In the genomic region with DNA sequence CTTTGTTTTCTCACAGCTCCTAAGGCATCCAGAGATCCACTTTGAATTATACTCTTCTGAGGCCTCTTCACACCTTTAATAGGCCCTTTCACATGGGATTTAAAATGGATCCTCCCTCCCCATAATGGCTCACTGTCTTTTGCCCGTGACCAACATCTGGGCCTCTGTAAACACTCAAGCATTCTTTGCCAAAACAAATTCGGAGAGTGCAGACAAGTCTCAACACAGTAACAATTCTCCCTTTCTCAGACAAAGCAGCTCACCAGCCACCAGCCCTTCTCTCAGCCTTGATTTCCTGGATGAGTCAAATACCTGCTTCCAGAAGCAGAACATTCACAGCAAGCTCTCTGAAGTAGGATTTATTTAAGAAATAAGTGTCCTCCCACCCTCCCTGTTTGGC, we compare ENCODE assay signal across 1 cellular context.
TF ChIP-seq lines count a peak whose summit lies in the region.

No MANE protein-coding gene starts in this region.

TF ChIP-seq in GM23338, 12 proteins besides CTCF, POLR2A, EP300 and RAD21 (continued from another document):
- no peak for TF ChIP-seq REST (IDR thresholded peaks at IDR 0.05; ENCODE audit: unreplicated experiment)
- TF ChIP-seq ZNF114 (CRISPR knock-in tag; IDR thresholded peaks at IDR 0.05) = no peak
- TF ChIP-seq, protein P1, sequence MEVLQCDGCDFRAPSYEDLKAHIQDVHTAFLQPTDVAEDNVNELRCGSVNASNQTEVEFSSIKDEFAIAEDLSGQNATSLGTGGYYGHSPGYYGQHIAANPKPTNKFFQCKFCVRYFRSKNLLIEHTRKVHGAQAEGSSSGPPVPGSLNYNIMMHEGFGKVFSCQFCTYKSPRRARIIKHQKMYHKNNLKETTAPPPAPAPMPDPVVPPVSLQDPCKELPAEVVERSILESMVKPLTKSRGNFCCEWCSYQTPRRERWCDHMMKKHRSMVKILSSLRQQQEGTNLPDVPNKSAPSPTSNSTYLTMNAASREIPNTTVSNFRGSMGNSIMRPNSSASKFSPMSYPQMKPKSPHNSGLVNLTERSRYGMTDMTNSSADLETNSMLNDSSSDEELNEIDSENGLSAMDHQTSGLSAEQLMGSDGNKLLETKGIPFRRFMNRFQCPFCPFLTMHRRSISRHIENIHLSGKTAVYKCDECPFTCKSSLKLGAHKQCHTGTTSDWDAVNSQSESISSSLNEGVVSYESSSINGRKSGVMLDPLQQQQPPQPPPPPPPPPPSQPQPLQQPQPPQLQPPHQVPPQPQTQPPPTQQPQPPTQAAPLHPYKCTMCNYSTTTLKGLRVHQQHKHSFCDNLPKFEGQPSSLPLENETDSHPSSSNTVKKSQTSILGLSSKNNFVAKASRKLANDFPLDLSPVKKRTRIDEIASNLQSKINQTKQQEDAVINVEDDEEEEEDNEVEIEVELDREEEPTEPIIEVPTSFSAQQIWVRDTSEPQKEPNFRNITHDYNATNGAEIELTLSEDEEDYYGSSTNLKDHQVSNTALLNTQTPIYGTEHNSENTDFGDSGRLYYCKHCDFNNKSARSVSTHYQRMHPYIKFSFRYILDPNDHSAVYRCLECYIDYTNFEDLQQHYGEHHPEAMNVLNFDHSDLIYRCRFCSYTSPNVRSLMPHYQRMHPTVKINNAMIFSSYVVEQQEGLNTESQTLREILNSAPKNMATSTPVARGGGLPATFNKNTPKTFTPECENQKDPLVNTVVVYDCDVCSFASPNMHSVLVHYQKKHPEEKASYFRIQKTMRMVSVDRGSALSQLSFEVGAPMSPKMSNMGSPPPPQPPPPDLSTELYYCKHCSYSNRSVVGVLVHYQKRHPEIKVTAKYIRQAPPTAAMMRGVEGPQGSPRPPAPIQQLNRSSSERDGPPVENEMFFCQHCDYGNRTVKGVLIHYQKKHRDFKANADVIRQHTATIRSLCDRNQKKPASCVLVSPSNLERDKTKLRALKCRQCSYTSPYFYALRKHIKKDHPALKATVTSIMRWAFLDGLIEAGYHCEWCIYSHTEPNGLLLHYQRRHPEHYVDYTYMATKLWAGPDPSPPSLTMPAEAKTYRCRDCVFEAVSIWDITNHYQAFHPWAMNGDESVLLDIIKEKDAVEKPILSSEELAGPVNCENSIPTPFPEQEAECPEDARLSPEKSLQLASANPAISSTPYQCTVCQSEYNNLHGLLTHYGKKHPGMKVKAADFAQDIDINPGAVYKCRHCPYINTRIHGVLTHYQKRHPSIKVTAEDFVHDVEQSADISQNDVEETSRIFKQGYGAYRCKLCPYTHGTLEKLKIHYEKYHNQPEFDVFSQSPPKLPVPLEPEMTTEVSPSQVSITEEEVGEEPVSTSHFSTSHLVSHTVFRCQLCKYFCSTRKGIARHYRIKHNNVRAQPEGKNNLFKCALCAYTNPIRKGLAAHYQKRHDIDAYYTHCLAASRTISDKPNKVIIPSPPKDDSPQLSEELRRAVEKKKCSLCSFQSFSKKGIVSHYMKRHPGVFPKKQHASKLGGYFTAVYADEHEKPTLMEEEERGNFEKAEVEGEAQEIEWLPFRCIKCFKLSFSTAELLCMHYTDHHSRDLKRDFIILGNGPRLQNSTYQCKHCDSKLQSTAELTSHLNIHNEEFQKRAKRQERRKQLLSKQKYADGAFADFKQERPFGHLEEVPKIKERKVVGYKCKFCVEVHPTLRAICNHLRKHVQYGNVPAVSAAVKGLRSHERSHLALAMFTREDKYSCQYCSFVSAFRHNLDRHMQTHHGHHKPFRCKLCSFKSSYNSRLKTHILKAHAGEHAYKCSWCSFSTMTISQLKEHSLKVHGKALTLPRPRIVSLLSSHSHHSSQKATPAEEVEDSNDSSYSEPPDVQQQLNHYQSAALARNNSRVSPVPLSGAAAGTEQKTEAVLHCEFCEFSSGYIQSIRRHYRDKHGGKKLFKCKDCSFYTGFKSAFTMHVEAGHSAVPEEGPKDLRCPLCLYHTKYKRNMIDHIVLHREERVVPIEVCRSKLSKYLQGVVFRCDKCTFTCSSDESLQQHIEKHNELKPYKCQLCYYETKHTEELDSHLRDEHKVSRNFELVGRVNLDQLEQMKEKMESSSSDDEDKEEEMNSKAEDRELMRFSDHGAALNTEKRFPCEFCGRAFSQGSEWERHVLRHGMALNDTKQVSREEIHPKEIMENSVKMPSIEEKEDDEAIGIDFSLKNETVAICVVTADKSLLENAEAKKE (CRISPR knock-in tag; IDR thresholded peaks at IDR 0.05) = no peak
- TF ChIP-seq NANOG (IDR thresholded peaks at IDR 0.05; ENCODE audit: borderline replicate concordance) = no peak
- no peak for TF ChIP-seq ZNF331 (CRISPR knock-in tag; IDR thresholded peaks at IDR 0.05; ENCODE audit: low read depth)
- TF ChIP-seq EZH2 (IDR thresholded peaks at IDR 0.05; ENCODE audit: low read depth, unreplicated experiment) = no peak
- TF ChIP-seq STAT1 (IDR thresholded peaks at IDR 0.05; ENCODE audit: unreplicated experiment) = no peak
- TF ChIP-seq POLR2AphosphoS5 (IDR thresholded peaks at IDR 0.05; ENCODE audit: low read depth) = no peak
- TF ChIP-seq ETS1 (IDR thresholded peaks at IDR 0.05) = no peak
